ENCODE assay signal across 1 cellular context in the genomic region with DNA sequence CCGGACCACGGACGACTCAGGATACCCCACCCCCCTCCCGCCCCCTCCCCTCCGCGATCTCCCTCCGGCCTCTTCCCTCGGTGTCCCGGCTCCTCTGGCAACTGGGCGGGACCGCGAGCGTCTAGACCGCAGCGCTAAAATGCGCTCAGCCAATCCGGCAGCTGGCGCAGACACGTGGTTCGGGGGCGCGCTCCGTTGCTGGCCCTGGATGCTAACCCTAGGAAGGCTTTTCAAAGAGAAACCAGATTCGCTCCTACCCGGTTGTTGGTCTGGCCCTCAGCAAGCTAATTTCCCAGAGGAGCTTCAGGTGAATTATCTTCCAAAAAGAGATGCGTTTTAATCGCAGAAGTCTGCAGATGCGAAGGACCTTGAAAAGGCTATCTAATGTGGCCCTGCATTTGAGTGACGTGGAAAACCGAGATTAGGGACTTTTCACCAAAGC.
TF ChIP-seq lines count a peak whose summit lies in the region.

A gene with protein sequence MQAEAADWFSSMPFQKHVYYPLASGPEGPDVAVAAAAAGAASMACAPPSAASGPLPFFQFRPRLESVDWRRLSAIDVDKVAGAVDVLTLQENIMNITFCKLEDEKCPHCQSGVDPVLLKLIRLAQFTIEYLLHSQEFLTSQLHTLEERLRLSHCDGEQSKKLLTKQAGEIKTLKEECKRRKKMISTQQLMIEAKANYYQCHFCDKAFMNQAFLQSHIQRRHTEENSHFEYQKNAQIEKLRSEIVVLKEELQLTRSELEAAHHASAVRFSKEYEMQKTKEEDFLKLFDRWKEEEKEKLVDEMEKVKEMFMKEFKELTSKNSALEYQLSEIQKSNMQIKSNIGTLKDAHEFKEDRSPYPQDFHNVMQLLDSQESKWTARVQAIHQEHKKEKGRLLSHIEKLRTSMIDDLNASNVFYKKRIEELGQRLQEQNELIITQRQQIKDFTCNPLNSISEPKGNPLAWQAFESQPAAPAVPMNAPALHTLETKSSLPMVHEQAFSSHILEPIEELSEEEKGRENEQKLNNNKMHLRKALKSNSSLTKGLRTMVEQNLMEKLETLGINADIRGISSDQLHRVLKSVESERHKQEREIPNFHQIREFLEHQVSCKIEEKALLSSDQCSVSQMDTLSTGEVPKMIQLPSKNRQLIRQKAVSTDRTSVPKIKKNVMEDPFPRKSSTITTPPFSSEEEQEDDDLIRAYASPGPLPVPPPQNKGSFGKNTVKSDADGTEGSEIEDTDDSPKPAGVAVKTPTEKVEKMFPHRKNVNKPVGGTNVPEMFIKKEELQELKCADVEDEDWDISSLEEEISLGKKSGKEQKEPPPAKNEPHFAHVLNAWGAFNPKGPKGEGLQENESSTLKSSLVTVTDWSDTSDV (minus strand): TSS at position 96 of the 442 bp plus-strand sequence. CDS start 2,677 bp downstream, outside the sequence.

TF ChIP-seq in HEK293, 187 proteins besides CTCF, POLR2A, EP300 and RAD21 (continued from another document and continues in another):
- TF ChIP-seq, protein P1, sequence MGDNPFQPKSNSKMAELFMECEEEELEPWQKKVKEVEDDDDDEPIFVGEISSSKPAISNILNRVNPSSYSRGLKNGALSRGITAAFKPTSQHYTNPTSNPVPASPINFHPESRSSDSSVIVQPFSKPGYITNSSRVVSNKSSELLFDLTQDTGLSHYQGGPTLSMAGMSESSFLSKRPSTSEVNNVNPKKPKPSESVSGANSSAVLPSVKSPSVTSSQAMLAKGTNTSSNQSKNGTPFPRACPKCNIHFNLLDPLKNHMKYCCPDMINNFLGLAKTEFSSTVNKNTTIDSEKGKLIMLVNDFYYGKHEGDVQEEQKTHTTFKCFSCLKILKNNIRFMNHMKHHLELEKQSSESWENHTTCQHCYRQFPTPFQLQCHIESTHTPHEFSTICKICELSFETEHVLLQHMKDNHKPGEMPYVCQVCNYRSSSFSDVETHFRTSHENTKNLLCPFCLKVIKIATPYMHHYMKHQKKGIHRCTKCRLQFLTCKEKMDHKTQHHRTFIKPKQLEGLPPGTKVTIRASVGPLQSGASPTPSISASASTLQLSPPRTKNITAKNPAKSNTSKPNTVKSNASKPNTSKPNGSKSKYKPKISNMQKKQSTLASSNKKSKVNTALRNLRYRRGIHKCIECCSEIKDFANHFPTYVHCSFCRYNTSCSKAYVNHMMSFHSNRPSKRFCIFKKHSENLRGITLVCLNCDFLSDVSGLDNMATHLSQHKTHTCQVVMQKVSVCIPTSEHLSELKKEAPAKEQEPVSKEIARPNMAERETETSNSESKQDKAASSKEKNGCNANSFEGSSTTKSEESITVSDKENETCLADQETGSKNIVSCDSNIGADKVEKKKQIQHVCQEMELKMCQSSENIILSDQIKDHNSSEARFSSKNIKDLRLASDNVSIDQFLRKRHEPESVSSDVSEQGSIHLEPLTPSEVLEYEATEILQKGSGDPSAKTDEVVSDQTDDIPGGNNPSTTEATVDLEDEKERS (tag by site-specific recombination; IDR thresholded peaks at IDR 0.05): no peak
- TF ChIP-seq ZNF292 (tag by site-specific recombination; IDR thresholded peaks at IDR 0.05; ENCODE audit: borderline replicate concordance, low read depth): no peak
- no peak for TF ChIP-seq ZSCAN30 (tag by site-specific recombination; IDR thresholded peaks at IDR 0.05)
- TF ChIP-seq KLF10 (tag by site-specific recombination; IDR thresholded peaks at IDR 0.05): peak; percentile 41; the same call in 1 of the 2 replicates
- no peak for TF ChIP-seq TRIM28 (IDR thresholded peaks at IDR 0.05; ENCODE audit: borderline replicate concordance, low read length)
- TF ChIP-seq ZNF660 (tag by site-specific recombination; IDR thresholded peaks at IDR 0.05): peak; percentile 46; the same call in 1 of the 2 replicates
- no peak for TF ChIP-seq ZNF169 (tag by site-specific recombination; IDR thresholded peaks at IDR 0.05)
- no peak for TF ChIP-seq FEZF1 (tag by site-specific recombination; IDR thresholded peaks at IDR 0.05)
- TF ChIP-seq, protein P2, sequence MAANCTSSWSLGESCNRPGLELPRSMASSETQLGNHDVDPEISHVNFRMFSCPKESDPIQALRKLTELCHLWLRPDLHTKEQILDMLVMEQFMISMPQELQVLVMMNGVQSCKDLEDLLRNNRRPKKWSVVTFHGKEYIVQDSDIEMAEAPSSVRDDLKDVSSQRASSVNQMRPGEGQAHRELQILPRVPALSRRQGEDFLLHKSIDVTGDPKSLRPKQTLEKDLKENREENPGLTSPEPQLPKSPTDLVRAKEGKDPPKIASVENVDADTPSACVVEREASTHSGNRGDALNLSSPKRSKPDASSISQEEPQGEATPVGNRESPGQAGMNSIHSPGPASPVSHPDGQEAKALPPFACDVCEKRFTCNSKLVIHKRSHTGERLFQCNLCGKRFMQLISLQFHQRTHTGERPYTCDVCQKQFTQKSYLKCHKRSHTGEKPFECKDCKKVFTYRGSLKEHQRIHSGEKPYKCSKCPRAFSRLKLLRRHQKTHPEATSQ (tag by site-specific recombination; IDR thresholded peaks at IDR 0.05): no peak
- no peak for TF ChIP-seq ZNF473 (tag by site-specific recombination; IDR thresholded peaks at IDR 0.05)
- 0 out of 2 replicates have a peak, but pooled peaks have one; percentile 16 for TF ChIP-seq SP7 (tag by site-specific recombination; IDR thresholded peaks at IDR 0.05)
- TF ChIP-seq RBAK (tag by site-specific recombination; IDR thresholded peaks at IDR 0.05): no peak
- peak; percentile 79 for TF ChIP-seq ZNF600 (tag by site-specific recombination; IDR thresholded peaks at IDR 0.05)
- TF ChIP-seq, protein P3, sequence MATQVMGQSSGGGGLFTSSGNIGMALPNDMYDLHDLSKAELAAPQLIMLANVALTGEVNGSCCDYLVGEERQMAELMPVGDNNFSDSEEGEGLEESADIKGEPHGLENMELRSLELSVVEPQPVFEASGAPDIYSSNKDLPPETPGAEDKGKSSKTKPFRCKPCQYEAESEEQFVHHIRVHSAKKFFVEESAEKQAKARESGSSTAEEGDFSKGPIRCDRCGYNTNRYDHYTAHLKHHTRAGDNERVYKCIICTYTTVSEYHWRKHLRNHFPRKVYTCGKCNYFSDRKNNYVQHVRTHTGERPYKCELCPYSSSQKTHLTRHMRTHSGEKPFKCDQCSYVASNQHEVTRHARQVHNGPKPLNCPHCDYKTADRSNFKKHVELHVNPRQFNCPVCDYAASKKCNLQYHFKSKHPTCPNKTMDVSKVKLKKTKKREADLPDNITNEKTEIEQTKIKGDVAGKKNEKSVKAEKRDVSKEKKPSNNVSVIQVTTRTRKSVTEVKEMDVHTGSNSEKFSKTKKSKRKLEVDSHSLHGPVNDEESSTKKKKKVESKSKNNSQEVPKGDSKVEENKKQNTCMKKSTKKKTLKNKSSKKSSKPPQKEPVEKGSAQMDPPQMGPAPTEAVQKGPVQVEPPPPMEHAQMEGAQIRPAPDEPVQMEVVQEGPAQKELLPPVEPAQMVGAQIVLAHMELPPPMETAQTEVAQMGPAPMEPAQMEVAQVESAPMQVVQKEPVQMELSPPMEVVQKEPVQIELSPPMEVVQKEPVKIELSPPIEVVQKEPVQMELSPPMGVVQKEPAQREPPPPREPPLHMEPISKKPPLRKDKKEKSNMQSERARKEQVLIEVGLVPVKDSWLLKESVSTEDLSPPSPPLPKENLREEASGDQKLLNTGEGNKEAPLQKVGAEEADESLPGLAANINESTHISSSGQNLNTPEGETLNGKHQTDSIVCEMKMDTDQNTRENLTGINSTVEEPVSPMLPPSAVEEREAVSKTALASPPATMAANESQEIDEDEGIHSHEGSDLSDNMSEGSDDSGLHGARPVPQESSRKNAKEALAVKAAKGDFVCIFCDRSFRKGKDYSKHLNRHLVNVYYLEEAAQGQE (tag by site-specific recombination; IDR thresholded peaks at IDR 0.05): no peak
- TF ChIP-seq ZNF324 (tag by site-specific recombination; IDR thresholded peaks at IDR 0.05): no peak
- TF ChIP-seq, protein P4, sequence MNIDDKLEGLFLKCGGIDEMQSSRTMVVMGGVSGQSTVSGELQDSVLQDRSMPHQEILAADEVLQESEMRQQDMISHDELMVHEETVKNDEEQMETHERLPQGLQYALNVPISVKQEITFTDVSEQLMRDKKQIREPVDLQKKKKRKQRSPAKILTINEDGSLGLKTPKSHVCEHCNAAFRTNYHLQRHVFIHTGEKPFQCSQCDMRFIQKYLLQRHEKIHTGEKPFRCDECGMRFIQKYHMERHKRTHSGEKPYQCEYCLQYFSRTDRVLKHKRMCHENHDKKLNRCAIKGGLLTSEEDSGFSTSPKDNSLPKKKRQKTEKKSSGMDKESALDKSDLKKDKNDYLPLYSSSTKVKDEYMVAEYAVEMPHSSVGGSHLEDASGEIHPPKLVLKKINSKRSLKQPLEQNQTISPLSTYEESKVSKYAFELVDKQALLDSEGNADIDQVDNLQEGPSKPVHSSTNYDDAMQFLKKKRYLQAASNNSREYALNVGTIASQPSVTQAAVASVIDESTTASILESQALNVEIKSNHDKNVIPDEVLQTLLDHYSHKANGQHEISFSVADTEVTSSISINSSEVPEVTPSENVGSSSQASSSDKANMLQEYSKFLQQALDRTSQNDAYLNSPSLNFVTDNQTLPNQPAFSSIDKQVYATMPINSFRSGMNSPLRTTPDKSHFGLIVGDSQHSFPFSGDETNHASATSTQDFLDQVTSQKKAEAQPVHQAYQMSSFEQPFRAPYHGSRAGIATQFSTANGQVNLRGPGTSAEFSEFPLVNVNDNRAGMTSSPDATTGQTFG (tag by site-specific recombination; IDR thresholded peaks at IDR 0.05; ENCODE audit: borderline replicate concordance): no peak
- no peak for TF ChIP-seq GFI1B (tag by site-specific recombination; IDR thresholded peaks at IDR 0.05)
- TF ChIP-seq ZNF549 (tag by site-specific recombination; IDR thresholded peaks at IDR 0.05): no peak
- TF ChIP-seq KLF9 (tag by site-specific recombination; IDR thresholded peaks at IDR 0.05; ENCODE audit: low read depth): 0 out of 2 replicates have a peak, but pooled peaks have one; percentile 5
- no peak for TF ChIP-seq ZNF701 (tag by site-specific recombination; IDR thresholded peaks at IDR 0.05)
- no peak for TF ChIP-seq ZBTB1 (tag by site-specific recombination; IDR thresholded peaks at IDR 0.05)
- no peak for TF ChIP-seq OVOL3 (tag by site-specific recombination; IDR thresholded peaks at IDR 0.05)
- TF ChIP-seq, protein P5, sequence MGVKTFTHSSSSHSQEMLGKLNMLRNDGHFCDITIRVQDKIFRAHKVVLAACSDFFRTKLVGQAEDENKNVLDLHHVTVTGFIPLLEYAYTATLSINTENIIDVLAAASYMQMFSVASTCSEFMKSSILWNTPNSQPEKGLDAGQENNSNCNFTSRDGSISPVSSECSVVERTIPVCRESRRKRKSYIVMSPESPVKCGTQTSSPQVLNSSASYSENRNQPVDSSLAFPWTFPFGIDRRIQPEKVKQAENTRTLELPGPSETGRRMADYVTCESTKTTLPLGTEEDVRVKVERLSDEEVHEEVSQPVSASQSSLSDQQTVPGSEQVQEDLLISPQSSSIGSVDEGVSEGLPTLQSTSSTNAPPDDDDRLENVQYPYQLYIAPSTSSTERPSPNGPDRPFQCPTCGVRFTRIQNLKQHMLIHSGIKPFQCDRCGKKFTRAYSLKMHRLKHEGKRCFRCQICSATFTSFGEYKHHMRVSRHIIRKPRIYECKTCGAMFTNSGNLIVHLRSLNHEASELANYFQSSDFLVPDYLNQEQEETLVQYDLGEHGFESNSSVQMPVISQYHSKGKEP (tag by site-specific recombination; IDR thresholded peaks at IDR 0.05): no peak
- TF ChIP-seq ZSCAN23 (tag by site-specific recombination; IDR thresholded peaks at IDR 0.05): no peak
- TF ChIP-seq KLF8 (tag by site-specific recombination; IDR thresholded peaks at IDR 0.05): no peak
- no peak for TF ChIP-seq ZNF114 (tag by site-specific recombination; IDR thresholded peaks at IDR 0.05)
- TF ChIP-seq, protein P6, sequence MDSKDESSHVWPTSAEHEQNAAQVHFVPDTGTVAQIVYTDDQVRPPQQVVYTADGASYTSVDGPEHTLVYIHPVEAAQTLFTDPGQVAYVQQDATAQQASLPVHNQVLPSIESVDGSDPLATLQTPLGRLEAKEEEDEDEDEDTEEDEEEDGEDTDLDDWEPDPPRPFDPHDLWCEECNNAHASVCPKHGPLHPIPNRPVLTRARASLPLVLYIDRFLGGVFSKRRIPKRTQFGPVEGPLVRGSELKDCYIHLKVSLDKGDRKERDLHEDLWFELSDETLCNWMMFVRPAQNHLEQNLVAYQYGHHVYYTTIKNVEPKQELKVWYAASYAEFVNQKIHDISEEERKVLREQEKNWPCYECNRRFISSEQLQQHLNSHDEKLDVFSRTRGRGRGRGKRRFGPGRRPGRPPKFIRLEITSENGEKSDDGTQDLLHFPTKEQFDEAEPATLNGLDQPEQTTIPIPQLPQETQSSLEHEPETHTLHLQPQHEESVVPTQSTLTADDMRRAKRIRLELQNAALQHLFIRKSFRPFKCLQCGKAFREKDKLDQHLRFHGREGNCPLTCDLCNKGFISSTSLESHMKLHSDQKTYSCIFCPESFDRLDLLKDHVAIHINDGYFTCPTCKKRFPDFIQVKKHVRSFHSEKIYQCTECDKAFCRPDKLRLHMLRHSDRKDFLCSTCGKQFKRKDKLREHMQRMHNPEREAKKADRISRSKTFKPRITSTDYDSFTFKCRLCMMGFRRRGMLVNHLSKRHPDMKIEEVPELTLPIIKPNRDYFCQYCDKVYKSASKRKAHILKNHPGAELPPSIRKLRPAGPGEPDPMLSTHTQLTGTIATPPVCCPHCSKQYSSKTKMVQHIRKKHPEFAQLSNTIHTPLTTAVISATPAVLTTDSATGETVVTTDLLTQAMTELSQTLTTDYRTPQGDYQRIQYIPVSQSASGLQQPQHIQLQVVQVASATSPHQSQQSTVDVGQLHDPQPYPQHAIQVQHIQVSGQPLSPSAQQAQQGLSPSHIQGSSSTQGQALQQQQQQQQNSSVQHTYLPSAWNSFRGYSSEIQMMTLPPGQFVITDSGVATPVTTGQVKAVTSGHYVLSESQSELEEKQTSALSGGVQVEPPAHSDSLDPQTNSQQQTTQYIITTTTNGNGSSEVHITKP (tag by site-specific recombination; IDR thresholded peaks at IDR 0.05): peak; percentile 70
- TF ChIP-seq ZNF302 (tag by site-specific recombination; IDR thresholded peaks at IDR 0.05; ENCODE audit: low read depth): no peak
- TF ChIP-seq ZNF24 (tag by site-specific recombination; IDR thresholded peaks at IDR 0.05): no peak
- TF ChIP-seq, protein P7, sequence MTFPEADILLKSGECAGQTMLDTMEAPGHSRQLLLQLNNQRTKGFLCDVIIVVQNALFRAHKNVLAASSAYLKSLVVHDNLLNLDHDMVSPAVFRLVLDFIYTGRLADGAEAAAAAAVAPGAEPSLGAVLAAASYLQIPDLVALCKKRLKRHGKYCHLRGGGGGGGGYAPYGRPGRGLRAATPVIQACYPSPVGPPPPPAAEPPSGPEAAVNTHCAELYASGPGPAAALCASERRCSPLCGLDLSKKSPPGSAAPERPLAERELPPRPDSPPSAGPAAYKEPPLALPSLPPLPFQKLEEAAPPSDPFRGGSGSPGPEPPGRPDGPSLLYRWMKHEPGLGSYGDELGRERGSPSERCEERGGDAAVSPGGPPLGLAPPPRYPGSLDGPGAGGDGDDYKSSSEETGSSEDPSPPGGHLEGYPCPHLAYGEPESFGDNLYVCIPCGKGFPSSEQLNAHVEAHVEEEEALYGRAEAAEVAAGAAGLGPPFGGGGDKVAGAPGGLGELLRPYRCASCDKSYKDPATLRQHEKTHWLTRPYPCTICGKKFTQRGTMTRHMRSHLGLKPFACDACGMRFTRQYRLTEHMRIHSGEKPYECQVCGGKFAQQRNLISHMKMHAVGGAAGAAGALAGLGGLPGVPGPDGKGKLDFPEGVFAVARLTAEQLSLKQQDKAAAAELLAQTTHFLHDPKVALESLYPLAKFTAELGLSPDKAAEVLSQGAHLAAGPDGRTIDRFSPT (tag by site-specific recombination; IDR thresholded peaks at IDR 0.05): no peak
- TF ChIP-seq SALL2 (tag by site-specific recombination; IDR thresholded peaks at IDR 0.05; ENCODE audit: borderline replicate concordance): no peak
- TF ChIP-seq ZIC2 (tag by site-specific recombination; IDR thresholded peaks at IDR 0.05): no peak
- no peak for TF ChIP-seq ZNF10 (tag by site-specific recombination; IDR thresholded peaks at IDR 0.05)
- peak; percentile 36 for TF ChIP-seq ZEB2 (tag by site-specific recombination; IDR thresholded peaks at IDR 0.05)
- no peak for TF ChIP-seq ZNF555 (tag by site-specific recombination; conservative IDR thresholded peaks at IDR 0.05)
- no peak for TF ChIP-seq ZNF654 (tag by site-specific recombination; IDR thresholded peaks at IDR 0.05; ENCODE audit: low read depth)
